Comparison of ENCODE assay signal across 8 cellular contexts in genomic region chr17:57988301-57989010, GRCh38. TPM values are rescaled to one million over a fixed set of nuclear protein-coding genes. Genes with fewer than 3 reads are reported as not detected.
DNase-seq lines count a peak whose midpoint lies in the region; ATAC-seq and TF ChIP-seq lines count a peak whose summit lies in the region.

No MANE protein-coding gene starts in this region.

- H3K9me3 Mint-ChIP-seq in activated T-helper 1 cell treated with anti-CD3 and anti-CD28 coated beads, Interleukin-12 subunit alpha, Interleukin-12 subunit beta, Interleukin-2, Interleukin-4 antibody, amounts not matched to agents 30 ng/mL and 10 ng/mL and 1 ng/mL, durations not matched to agents 14 hours and 24 hours and 36 hours = no peaks in the 10 kb centered on the region
- H3K9me3 Mint-ChIP-seq in nephron progenitor cell (no peaks in the 10 kb centered on the region), type B pancreatic cell (no peaks in the 10 kb centered on the region)

- H3K36me3 Mint-ChIP-seq in activated T-helper 1 cell treated with anti-CD3 and anti-CD28 coated beads, Interleukin-12 subunit alpha, Interleukin-12 subunit beta, Interleukin-2, Interleukin-4 antibody, amounts not matched to agents 30 ng/mL and 10 ng/mL and 1 ng/mL, durations not matched to agents 14 hours and 24 hours and 36 hours (ENCODE audit: low read depth) = peaks cover 24% of the 10 kb centered on the region
- H3K36me3 Mint-ChIP-seq in nephron progenitor cell (ENCODE audit: low read depth) = no peaks in the 10 kb centered on the region
- peaks cover 6% of the 10 kb centered on the region for H3K36me3 Mint-ChIP-seq in type B pancreatic cell

- ATAC-seq in GM19328 (IDR thresholded peaks at IDR 0.05; ENCODE audit: unreplicated experiment) (peak; percentile 70), HG03432 (IDR thresholded peaks at IDR 0.05; ENCODE audit: unreplicated experiment) (peak; percentile 76)

- peak; percentile 81 for DNase-seq in COLO668 (lab: John Stamatoyannopoulos, UW; ENCODE audit: unreplicated experiment)
- DNase-seq in NOMO-1 (lab: John Stamatoyannopoulos, UW; ENCODE audit: unreplicated experiment in 2 of 2) = peak; percentile 59 to 80
- peak; percentile 65 for DNase-seq in activated T-helper 1 cell treated with anti-CD3 and anti-CD28 coated beads, Interleukin-12 subunit alpha, Interleukin-12 subunit beta, Interleukin-2, Interleukin-4 antibody, amounts not matched to agents 30 ng/mL and 10 ng/mL and 1 ng/mL, durations not matched to agents 14 hours and 24 hours and 36 hours (ENCODE audit: low spot score)
- peak; percentile 71 for DNase-seq in fibroblast of villous mesenchyme (ENCODE audit: low read depth)
- no peak for DNase-seq in nephron progenitor cell
- DNase-seq in type B pancreatic cell (ENCODE audit: extremely low spot score, unreplicated experiment) = no peak

- H3K4me3 Mint-ChIP-seq in activated T-helper 1 cell treated with anti-CD3 and anti-CD28 coated beads, Interleukin-12 subunit alpha, Interleukin-12 subunit beta, Interleukin-2, Interleukin-4 antibody, amounts not matched to agents 30 ng/mL and 10 ng/mL and 1 ng/mL, durations not matched to agents 14 hours and 24 hours and 36 hours = peak overlapping the region; percentile 90
- H3K4me3 Mint-ChIP-seq in nephron progenitor cell (peak overlapping the region; percentile 94), type B pancreatic cell (peak overlapping the region; percentile 95)

- no peaks in the 10 kb centered on the region for H3K27me3 Mint-ChIP-seq in activated T-helper 1 cell treated with anti-CD3 and anti-CD28 coated beads, Interleukin-12 subunit alpha, Interleukin-12 subunit beta, Interleukin-2, Interleukin-4 antibody, amounts not matched to agents 30 ng/mL and 10 ng/mL and 1 ng/mL, durations not matched to agents 14 hours and 24 hours and 36 hours (ENCODE audit: insufficient read depth)
- H3K27me3 Mint-ChIP-seq in nephron progenitor cell (ENCODE audit: low read depth, poor library complexity) (no peaks in the 10 kb centered on the region), type B pancreatic cell (peaks cover 3% of the 10 kb centered on the region)

- H3K27ac Mint-ChIP-seq in activated T-helper 1 cell treated with anti-CD3 and anti-CD28 coated beads, Interleukin-12 subunit alpha, Interleukin-12 subunit beta, Interleukin-2, Interleukin-4 antibody, amounts not matched to agents 30 ng/mL and 10 ng/mL and 1 ng/mL, durations not matched to agents 14 hours and 24 hours and 36 hours = peak overlapping the region; percentile 89
- H3K27ac Mint-ChIP-seq in nephron progenitor cell = peak overlapping the region; percentile 97
- peak overlapping the region; percentile 96 for H3K27ac Mint-ChIP-seq in type B pancreatic cell

- TF ChIP-seq CTCF in fibroblast of villous mesenchyme (IDR thresholded peaks at IDR 0.05; ENCODE audit: insufficient read depth, low read depth, low read length) = no peak
- no peak for TF ChIP-seq CTCF in nephron progenitor cell (IDR thresholded peaks at IDR 0.05)
- no peak for TF ChIP-seq CTCF in type B pancreatic cell (conservative IDR thresholded peaks at IDR 0.05)

- peaks cover 64% of the 10 kb centered on the region for H3K4me1 Mint-ChIP-seq in activated T-helper 1 cell treated with anti-CD3 and anti-CD28 coated beads, Interleukin-12 subunit alpha, Interleukin-12 subunit beta, Interleukin-2, Interleukin-4 antibody, amounts not matched to agents 30 ng/mL and 10 ng/mL and 1 ng/mL, durations not matched to agents 14 hours and 24 hours and 36 hours (ENCODE audit: low read depth)
- peaks cover 82% of the 10 kb centered on the region for H3K4me1 Mint-ChIP-seq in nephron progenitor cell
- peaks cover 61% of the 10 kb centered on the region for H3K4me1 Mint-ChIP-seq in type B pancreatic cell (ENCODE audit: unreplicated experiment)

- intact Hi-C loops in activated T-helper 1 cell treated with anti-CD3 and anti-CD28 coated beads, Interleukin-12 subunit alpha, Interleukin-12 subunit beta, Interleukin-2, Interleukin-4 antibody, amounts not matched to agents 30 ng/mL and 10 ng/mL and 1 ng/mL, durations not matched to agents 14 hours and 24 hours and 36 hours (cut with micrococcal nuclease) = loop anchor here (1.0 to 5.0 kb wide), 5 partner anchors 11 to 138 kb away; partner anchors contain the start of genes DYNLL2, MRPS23 and SRSF1

- peak overlapping the region; percentile 69 for H3K4me3 ChIP-seq in fibroblast of villous mesenchyme (ENCODE audit: low read depth, low read length)

RNA-seq across cellular contexts. Expression of gene VEZF1, which starts 0.4 kb away (rescaled TPM):
- total RNA-seq in activated T-helper 1 cell treated with anti-CD3 and anti-CD28 coated beads, Interleukin-12 subunit alpha, Interleukin-12 subunit beta, Interleukin-2, Interleukin-4 antibody, amounts not matched to agents 30 ng/mL and 10 ng/mL and 1 ng/mL, durations not matched to agents 14 hours and 24 hours and 36 hours = 37.7 and 41.2 TPM in 2 replicates
- 40.3 and 51.8 TPM in 2 replicates for total RNA-seq in fibroblast of villous mesenchyme
- 53.3 and 73.2 TPM in 2 replicates for total RNA-seq in type B pancreatic cell (ENCODE audit: low replicate concordance)

RNA-seq across cellular contexts. Expression of gene SRSF1, which starts 18.6 kb away (rescaled TPM):
- total RNA-seq in activated T-helper 1 cell treated with anti-CD3 and anti-CD28 coated beads, Interleukin-12 subunit alpha, Interleukin-12 subunit beta, Interleukin-2, Interleukin-4 antibody, amounts not matched to agents 30 ng/mL and 10 ng/mL and 1 ng/mL, durations not matched to agents 14 hours and 24 hours and 36 hours = 491 and 498 TPM in 2 replicates
- total RNA-seq in fibroblast of villous mesenchyme (330 and 434 TPM in 2 replicates), type B pancreatic cell (ENCODE audit: low replicate concordance) (200 and 306 TPM in 2 replicates)

RNA-seq across cellular contexts. Expression of gene CUEDC1, which starts 33.2 kb away (rescaled TPM):
- total RNA-seq in activated T-helper 1 cell treated with anti-CD3 and anti-CD28 coated beads, Interleukin-12 subunit alpha, Interleukin-12 subunit beta, Interleukin-2, Interleukin-4 antibody, amounts not matched to agents 30 ng/mL and 10 ng/mL and 1 ng/mL, durations not matched to agents 14 hours and 24 hours and 36 hours = 0.37 TPM in 1 of 2 replicates, not detected in the other
- total RNA-seq in fibroblast of villous mesenchyme (21.6 and 22.9 TPM in 2 replicates), type B pancreatic cell (ENCODE audit: low replicate concordance) (29.8 and 31.3 TPM in 2 replicates)

Comparison
In these comparisons a context has a peak if more than half of its experiments do, and no peak if none do; other contexts are left out.
1. DNase-seq: peak in COLO668 (single experiment), NOMO-1 (2 of 2), activated T-helper 1 cell treated with anti-CD3 and anti-CD28 coated beads, Interleukin-12 subunit alpha, Interleukin-12 subunit beta, Interleukin-2, Interleukin-4 antibody, amounts not matched to agents 30 ng/mL and 10 ng/mL and 1 ng/mL, durations not matched to agents 14 hours and 24 hours and 36 hours (single experiment) and fibroblast of villous mesenchyme (single experiment); none in nephron progenitor cell (single experiment) and type B pancreatic cell (single experiment).
2. RNA of gene CUEDC1, which starts 33.2 kb away (total RNA-seq): 29.8 to 31.3 TPM in type B pancreatic cell and 21.6 to 22.9 TPM in fibroblast of villous mesenchyme; 0.37 TPM in activated T-helper 1 cell treated with anti-CD3 and anti-CD28 coated beads, Interleukin-12 subunit alpha, Interleukin-12 subunit beta, Interleukin-2, Interleukin-4 antibody, amounts not matched to agents 30 ng/mL and 10 ng/mL and 1 ng/mL, durations not matched to agents 14 hours and 24 hours and 36 hours; every median in the first group is over 10 times any median in the second.
3. Peak in every context shown above with its lines, with median percentiles within 50 percentile points of each other: H3K27ac Mint-ChIP-seq and H3K4me3 Mint-ChIP-seq.